Comparison of ENCODE assay signal across 2 cellular contexts in the genomic region with DNA sequence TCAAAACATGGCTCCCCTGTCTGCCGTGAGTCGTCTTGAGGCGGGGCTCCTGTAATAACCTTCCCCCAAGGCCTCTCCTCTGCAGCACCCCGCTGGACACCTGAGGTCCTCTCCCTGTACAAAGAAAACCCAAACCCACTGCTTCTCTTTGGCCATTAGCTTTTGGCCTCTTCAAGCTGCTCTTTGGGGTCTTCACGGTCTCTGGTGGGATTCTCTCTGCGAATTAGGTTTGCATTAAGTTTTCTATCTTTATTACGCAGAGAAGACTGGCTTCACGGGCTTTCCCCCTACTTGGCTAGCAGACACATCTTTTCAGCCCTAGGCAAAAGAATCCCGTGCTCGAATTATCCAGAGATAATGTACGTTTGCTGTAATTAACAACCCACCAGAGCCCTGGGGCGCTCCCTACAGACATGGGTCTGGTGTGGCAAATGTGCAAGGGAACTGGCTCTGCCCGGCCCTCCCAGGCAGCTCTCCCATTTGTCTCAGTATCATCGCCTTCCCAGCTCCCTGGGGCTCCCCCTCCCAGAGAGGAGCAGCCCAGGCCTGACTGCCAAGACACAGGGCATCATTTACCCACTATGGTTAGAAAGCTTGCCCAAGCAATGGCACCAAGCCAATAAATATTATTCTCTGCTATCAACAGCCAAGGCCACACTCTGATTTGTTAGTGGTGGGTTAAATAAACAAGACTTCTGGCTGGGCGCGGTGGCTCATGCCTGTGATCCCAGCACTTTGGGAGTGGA.
A peak's percentile ranks its signal among the peaks of the same experiment; 100 is the strongest.
TF ChIP-seq lines count a peak whose summit lies in the region.

No MANE protein-coding gene starts in this region.

TF ChIP-seq in A549, 52 proteins besides CTCF, POLR2A, EP300 and RAD21 (continues in another document):
- no peak for TF ChIP-seq USF2 (IDR thresholded peaks at IDR 0.05)
- TF ChIP-seq ELK1 (IDR thresholded peaks at IDR 0.05; ENCODE audit: low read depth, low read length) = no peak
- TF ChIP-seq ZC3H11A (IDR thresholded peaks at IDR 0.05) = no peak
- TF ChIP-seq SMC3 (IDR thresholded peaks at IDR 0.05) = peak; percentile 15; the same call in 1 of the 3 replicates
- peak in 1 of 2 experiments; percentile 41; a peak in 1 of 5 replicates for TF ChIP-seq JUN (IDR thresholded peaks at IDR 0.05)
- TF ChIP-seq POLR2AphosphoS2 (conservative IDR thresholded peaks at IDR 0.05; ENCODE audit: low read length) = no peak
- no peak for TF ChIP-seq CHD2 (IDR thresholded peaks at IDR 0.05; ENCODE audit: low read length, partially characterized antibody)
- TF ChIP-seq RNF2 (IDR thresholded peaks at IDR 0.05; ENCODE audit: borderline replicate concordance, low read depth) = no peak
- no peak for TF ChIP-seq CHD4 (IDR thresholded peaks at IDR 0.05; ENCODE audit: borderline replicate concordance)
- TF ChIP-seq HOXA7 (CRISPR knock-in tag; IDR thresholded peaks at IDR 0.05) = no peak
- TF ChIP-seq PHF8 (IDR thresholded peaks at IDR 0.05; ENCODE audit: borderline replicate concordance, low read depth) = no peak
- TF ChIP-seq HEYL (CRISPR knock-in tag; IDR thresholded peaks at IDR 0.05) = no peak
- TF ChIP-seq, protein P1, sequence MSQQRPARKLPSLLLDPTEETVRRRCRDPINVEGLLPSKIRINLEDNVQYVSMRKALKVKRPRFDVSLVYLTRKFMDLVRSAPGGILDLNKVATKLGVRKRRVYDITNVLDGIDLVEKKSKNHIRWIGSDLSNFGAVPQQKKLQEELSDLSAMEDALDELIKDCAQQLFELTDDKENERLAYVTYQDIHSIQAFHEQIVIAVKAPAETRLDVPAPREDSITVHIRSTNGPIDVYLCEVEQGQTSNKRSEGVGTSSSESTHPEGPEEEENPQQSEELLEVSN (IDR thresholded peaks at IDR 0.05; ENCODE audit: borderline replicate concordance, low read depth) = no peak
- no peak for TF ChIP-seq CBX2 (IDR thresholded peaks at IDR 0.05; ENCODE audit: borderline replicate concordance, low read depth)
- TF ChIP-seq BCL3 (IDR thresholded peaks at IDR 0.05) = no peak
- peak; percentile 73 for TF ChIP-seq HOXB5 (CRISPR knock-in tag; IDR thresholded peaks at IDR 0.05)
- TF ChIP-seq ZFP36 (IDR thresholded peaks at IDR 0.05; ENCODE audit: borderline replicate concordance, partially characterized antibody) = no peak
- TF ChIP-seq ZSCAN20 (CRISPR knock-in tag; IDR thresholded peaks at IDR 0.05) = no peak
- TF ChIP-seq SREBF2 (IDR thresholded peaks at IDR 0.05) = no peak
- no peak for TF ChIP-seq FOSL2 (IDR thresholded peaks at IDR 0.05)
- TF ChIP-seq FOSL2 (CRISPR knock-in tag; IDR thresholded peaks at IDR 0.05) = peak; percentile 39
- TF ChIP-seq NPAS2 (CRISPR knock-in tag; IDR thresholded peaks at IDR 0.05; ENCODE audit: borderline replicate concordance) = no peak
- no peak; the same call in 1 of the 2 replicates for TF ChIP-seq EHF (CRISPR knock-in tag; IDR thresholded peaks at IDR 0.05)
- no peak for TF ChIP-seq HMGXB4 (CRISPR knock-in tag; IDR thresholded peaks at IDR 0.05; ENCODE audit: borderline replicate concordance)
- TF ChIP-seq BHLHE40 (IDR thresholded peaks at IDR 0.05; ENCODE audit: low read depth, low read length) = no peak
- TF ChIP-seq, protein P2, sequence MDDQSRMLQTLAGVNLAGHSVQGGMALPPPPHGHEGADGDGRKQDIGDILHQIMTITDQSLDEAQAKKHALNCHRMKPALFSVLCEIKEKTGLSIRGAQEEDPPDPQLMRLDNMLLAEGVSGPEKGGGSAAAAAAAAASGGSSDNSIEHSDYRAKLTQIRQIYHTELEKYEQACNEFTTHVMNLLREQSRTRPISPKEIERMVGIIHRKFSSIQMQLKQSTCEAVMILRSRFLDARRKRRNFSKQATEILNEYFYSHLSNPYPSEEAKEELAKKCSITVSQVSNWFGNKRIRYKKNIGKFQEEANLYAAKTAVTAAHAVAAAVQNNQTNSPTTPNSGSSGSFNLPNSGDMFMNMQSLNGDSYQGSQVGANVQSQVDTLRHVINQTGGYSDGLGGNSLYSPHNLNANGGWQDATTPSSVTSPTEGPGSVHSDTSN (IDR thresholded peaks at IDR 0.05) = peak; percentile 67
- TF ChIP-seq KDM5A (IDR thresholded peaks at IDR 0.05) = no peak
- 0 out of 2 replicates have a peak, but pooled peaks have one; percentile 23 for TF ChIP-seq JUNB (IDR thresholded peaks at IDR 0.05)

TF ChIP-seq in IMR-90, 13 proteins besides CTCF, POLR2A, EP300 and RAD21 (continued from another document):
- no peak for TF ChIP-seq ELK1 (IDR thresholded peaks at IDR 0.05; ENCODE audit: borderline replicate concordance, low read depth, low read length)
- TF ChIP-seq MAZ (IDR thresholded peaks at IDR 0.05; ENCODE audit: borderline replicate concordance, low read depth, low read length) = no peak; the same call in 1 of the 2 replicates
- TF ChIP-seq USF2 (IDR thresholded peaks at IDR 0.05; ENCODE audit: low read depth, low read length) = no peak
- no peak for TF ChIP-seq RCOR1 (IDR thresholded peaks at IDR 0.05; ENCODE audit: insufficient replicate concordance, low read length)
- no peak for TF ChIP-seq SMC3 (IDR thresholded peaks at IDR 0.05; ENCODE audit: low read depth, low read length)
- TF ChIP-seq BHLHE40 (IDR thresholded peaks at IDR 0.05; ENCODE audit: low read depth, low read length) = no peak
- no peak for TF ChIP-seq CEBPB (IDR thresholded peaks at IDR 0.05; ENCODE audit: low read depth, low read length)
- TF ChIP-seq RFX5 (IDR thresholded peaks at IDR 0.05; ENCODE audit: low read depth, low read length) = no peak
